35 cellular contexts compared by ENCODE assay signal in genomic region chr21:35571910-35572309, GRCh38.
DNase-seq lines count a peak whose midpoint lies in the region; ATAC-seq and TF ChIP-seq lines count a peak whose summit lies in the region.
"Had no signal": no experiment of that assay in that cellular context is flagged by ENCODE, and none has a peak within 500 bp of the region (broad histone marks: within the 10 kb centered on the region; RNA-seq: fewer than 3 reads in every experiment).

No MANE protein-coding gene starts in this region.

- no peaks in the 10 kb centered on the region for H3K9me3 ChIP-seq in neural progenitor cell (ENCODE audit: low read depth)
- H3K9me3 ChIP-seq: A549, BE2C, BLaER1, Caco-2 had no signal

- no peaks in the 10 kb centered on the region for H3K4me1 ChIP-seq in neural progenitor cell
- H3K4me1 ChIP-seq: A549, BE2C, Caco-2 had no signal

- H3K4me3 Mint-ChIP-seq in neural progenitor cell, result no peak overlapping the region
- H3K4me3 Mint-ChIP-seq: B cell; CD14-positive monocyte; CD4-positive, alpha-beta memory T cell; CD4-positive, alpha-beta T cell; CD4-positive, CD25-positive, alpha-beta regulatory T cell; CD8-positive, alpha-beta memory T cell; CD8-positive, alpha-beta T cell had no signal

- H3K27me3 Mint-ChIP-seq in neural progenitor cell (ENCODE audit: insufficient read depth, low read depth), result no peaks in the 10 kb centered on the region
- H3K27me3 Mint-ChIP-seq: CD4-positive, alpha-beta T cell had no signal

- H3K27me3 ChIP-seq in neural progenitor cell, result no peaks in the 10 kb centered on the region
- H3K27me3 ChIP-seq: BE2C; BLaER1; BLaER1 treated with 17β-estradiol and CSF1 and Interleukin-3, amounts not matched to agents 10 nM and 100 nM had no signal

- H3K4me1 Mint-ChIP-seq in neural progenitor cell, result no peaks in the 10 kb centered on the region
- H3K4me1 Mint-ChIP-seq: B cell; CD14-positive monocyte; CD4-positive, alpha-beta memory T cell; CD4-positive, CD25-positive, alpha-beta regulatory T cell; CD8-positive, alpha-beta memory T cell had no signal

- H3K79me2 ChIP-seq in neural progenitor cell (ENCODE audit: low read depth), result no peaks in the 10 kb centered on the region

- no peaks in the 10 kb centered on the region for H3F3A ChIP-seq in neural progenitor cell (ENCODE audit: low read depth)

- DNase-seq in epithelial cell of esophagus (ENCODE audit: low read depth) (peak; percentile 17), fibroblast of the aortic adventitia (ENCODE audit: low read depth) (peak; percentile 62), neural progenitor cell (ENCODE audit: low spot score) (peak; percentile 40), NCI-H1930 (lab: John Stamatoyannopoulos, UW) (no peak), cerebellar nuclear complex (lab: John Stamatoyannopoulos, UW) (no peak)
- DNase-seq: 8988T; ACHN; AML-193; BE2C; C1 segment of cervical spinal cord; Caco-2; Calu3; CD4-positive, alpha-beta memory T cell; CD4-positive, alpha-beta T cell; CD4-positive, CD25-positive, alpha-beta regulatory T cell; CD8-positive, alpha-beta memory T cell; CD8-positive, alpha-beta T cell; COR-L47; DMS 273 treated with DMSO at 0.1 percent for 48 hours; DMS153; DMS53; DMS79; DMS79 treated with DMSO at 0.1 percent for 48 hours; DND-41; EL had no signal

- no peaks in the 10 kb centered on the region for H3K36me3 ChIP-seq in neural progenitor cell
- H3K36me3 ChIP-seq: BE2C, BLaER1 had no signal

- H3K27ac ChIP-seq in neural progenitor cell, result no peak overlapping the region
- H3K27ac ChIP-seq: 22Rv1; A549; BLaER1; BLaER1 treated with 17β-estradiol and CSF1 and Interleukin-3, amounts not matched to agents 10 nM and 100 nM; C4-2B had no signal

- no peak overlapping the region for H2AFZ ChIP-seq in neural progenitor cell (replicated peaks)

- H3K4me2 ChIP-seq in neural progenitor cell, result no peak overlapping the region
- H3K4me2 ChIP-seq: A549; BLaER1; BLaER1 treated with 17β-estradiol and CSF1 and Interleukin-3, amounts not matched to agents 10 nM and 100 nM had no signal

- no peaks in the 10 kb centered on the region for H3K36me3 Mint-ChIP-seq in neural progenitor cell
- H3K36me3 Mint-ChIP-seq: CD14-positive monocyte; CD4-positive, alpha-beta memory T cell; CD4-positive, CD25-positive, alpha-beta regulatory T cell; CD8-positive, alpha-beta memory T cell; CD8-positive, alpha-beta T cell had no signal

- ATAC-seq in esophagus mucosa (peak; percentile 86), HG02852 (IDR thresholded peaks at IDR 0.05; ENCODE audit: unreplicated experiment) (no peak), HG03159 (IDR thresholded peaks at IDR 0.05; ENCODE audit: unreplicated experiment) (no peak)
- ATAC-seq: A549; CD8-positive, alpha-beta T cell had no signal

- H3K4me3 ChIP-seq in epithelial cell of esophagus (ENCODE audit: low read length) (no peak overlapping the region), fibroblast of the aortic adventitia (ENCODE audit: low read depth, low read length) (no peak overlapping the region), neural progenitor cell (no peak overlapping the region)
- H3K4me3 ChIP-seq: A549; BLaER1; BLaER1 treated with 17β-estradiol and CSF1 and Interleukin-3, amounts not matched to agents 10 nM and 100 nM had no signal

- no peaks in the 10 kb centered on the region for H4K20me1 ChIP-seq in neural progenitor cell (ENCODE audit: low read depth)
- H4K20me1 ChIP-seq: BLaER1; BLaER1 treated with 17β-estradiol and CSF1 and Interleukin-3, amounts not matched to agents 10 nM and 100 nM had no signal

- no peak overlapping the region for H3K9ac ChIP-seq in neural progenitor cell
- H3K9ac ChIP-seq: BLaER1; BLaER1 treated with 17β-estradiol and CSF1 and Interleukin-3, amounts not matched to agents 10 nM and 100 nM had no signal

- no peak overlapping the region for H3K27ac Mint-ChIP-seq in neural progenitor cell
- H3K27ac Mint-ChIP-seq: B cell; CD14-positive monocyte; CD4-positive, alpha-beta memory T cell; CD4-positive, alpha-beta T cell; CD4-positive, CD25-positive, alpha-beta regulatory T cell; CD8-positive, alpha-beta memory T cell; CD8-positive, alpha-beta T cell had no signal

- H3K9me3 Mint-ChIP-seq in neural progenitor cell, result no peaks in the 10 kb centered on the region
- H3K9me3 Mint-ChIP-seq: CD4-positive, alpha-beta memory T cell; CD4-positive, alpha-beta T cell; CD4-positive, CD25-positive, alpha-beta regulatory T cell; CD8-positive, alpha-beta memory T cell; CD8-positive, alpha-beta T cell had no signal

- no peak for TF ChIP-seq CTCF in epithelial cell of esophagus (IDR thresholded peaks at IDR 0.05; ENCODE audit: insufficient read depth, low read depth, low read length, missing control alignments)
- no peak for TF ChIP-seq CTCF in fibroblast of the aortic adventitia (IDR thresholded peaks at IDR 0.05; ENCODE audit: insufficient read depth, low read length)
- TF ChIP-seq CTCF in neural progenitor cell (IDR thresholded peaks at IDR 0.05), result no peak

Comparison
In these comparisons a context has a peak if more than half of its experiments do, and no peak if none do; other contexts are left out.
1. DNase-seq: peak in epithelial cell of esophagus (single experiment), fibroblast of the aortic adventitia (single experiment) and neural progenitor cell (single experiment); none in NCI-H1930 (0 of 2) and cerebellar nuclear complex (0 of 2).